ENCODE assay signal across 10 cellular contexts in the genomic region with DNA sequence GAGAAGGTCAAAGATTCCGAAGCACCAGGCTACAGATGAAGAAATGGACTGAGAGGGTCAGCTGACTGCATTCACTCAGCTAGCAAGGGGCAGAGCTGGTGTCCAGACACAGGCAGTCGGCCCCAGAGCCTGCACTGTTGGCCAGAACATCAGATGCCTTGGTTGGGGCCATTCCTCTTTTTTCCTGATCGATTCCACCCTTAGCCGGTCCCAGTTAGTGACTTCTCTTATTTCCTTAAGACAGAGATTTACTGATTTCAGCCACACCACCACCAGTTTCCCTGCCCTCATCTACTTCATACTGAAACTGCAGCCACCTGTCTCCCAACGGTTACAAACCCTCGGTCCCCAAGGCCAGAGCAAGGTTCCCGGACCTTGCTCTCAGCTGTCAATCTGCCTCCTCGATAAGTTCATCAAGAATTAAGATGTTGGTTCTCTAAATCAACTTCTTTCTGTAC.
DNase-seq lines count a peak whose midpoint lies in the region; ATAC-seq lines count a peak whose summit lies in the region.
"Had no signal": no experiment of that assay in that cellular context is flagged by ENCODE, and none has a peak within 500 bp of the region (broad histone marks: within the 10 kb centered on the region; RNA-seq: fewer than 3 reads in every experiment).

No MANE protein-coding gene starts in this region.

- peak; percentile 38 for DNase-seq in germinal center (ENCODE audit: low spot score)
- no peak for DNase-seq in retina
- DNase-seq in activated naive CD4-positive, alpha-beta T cell (lab: John Stamatoyannopoulos, UW), result no peak
- DNase-seq in NCI-H524 (lab: John Stamatoyannopoulos, UW), result no peak
- DNase-seq: adrenal gland, EL, psoas muscle had no signal

- peak; percentile 48 for ATAC-seq in GM18517 (IDR thresholded peaks at IDR 0.05; ENCODE audit: unreplicated experiment)
- peak; percentile 34 for ATAC-seq in GM21390 (IDR thresholded peaks at IDR 0.05; ENCODE audit: unreplicated experiment)
- peak; percentile 38 for ATAC-seq in HG03135 (IDR thresholded peaks at IDR 0.05; ENCODE audit: unreplicated experiment)
- ATAC-seq: psoas muscle had no signal
